Comparison of ENCODE assay signal across 17 cellular contexts in the genomic region with DNA sequence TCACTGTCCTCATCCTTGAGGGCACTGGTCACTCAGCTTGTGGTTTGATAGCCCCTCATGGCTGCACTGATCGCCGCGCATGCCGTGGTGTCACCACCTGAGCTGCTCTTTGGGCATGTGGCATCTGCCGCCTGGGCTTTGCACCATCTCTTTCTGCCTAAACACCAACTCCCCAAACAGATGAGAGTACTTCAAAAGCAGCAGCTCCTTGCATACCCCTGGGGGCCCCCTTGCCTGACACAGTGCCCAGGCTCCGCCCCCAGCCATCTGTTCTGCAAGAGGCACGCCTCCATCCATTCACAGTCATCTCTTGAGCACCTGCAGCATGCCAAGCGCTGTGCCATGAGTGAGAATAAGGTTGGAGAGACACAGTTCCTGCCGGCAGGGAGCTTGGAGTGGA.
DNase-seq lines count a peak whose midpoint lies in the region; ATAC-seq and TF ChIP-seq lines count a peak whose summit lies in the region.
"Had no signal": no experiment of that assay in that cellular context is flagged by ENCODE, and none has a peak within 500 bp of the region (broad histone marks: within the 10 kb centered on the region; RNA-seq: fewer than 3 reads in every experiment).

No MANE protein-coding gene starts in this region.

- H3K27ac ChIP-seq in BLaER1 treated with 17β-estradiol and CSF1 and Interleukin-3, amounts not matched to agents 10 nM and 100 nM, result no peak overlapping the region
- H3K27ac ChIP-seq in lower lobe of right lung, result no peak overlapping the region
- H3K27ac ChIP-seq: cardiac muscle cell, uterus had no signal

- intact Hi-C loops in lower lobe of right lung (cut with DNase I), result no loop called here

- DNase-seq in DMS53 (lab: John Stamatoyannopoulos, UW) (peak; percentile 50), NCI-H524 (lab: John Stamatoyannopoulos, UW) (peak; percentile 90 to 93), lower lobe of right lung (peak; percentile 36)
- DNase-seq in stimulated activated CD4-positive, alpha-beta T cell treated with anti-CD3 and anti-CD28 coated beads, Interleukin-1b, Interleukin-23, amount 100 ng/mL, for 48 hours, result no peak
- DNase-seq: activated CD8-positive, alpha-beta memory T cell treated with anti-CD3 and anti-CD28 coated beads, Interleukin-2, amount 50 U/mL, for 48 hours; HCEC 1CT; IMR-90; NCI-H526; stimulated activated CD4-positive, alpha-beta T cell treated with anti-CD3 and anti-CD28 coated beads, Interleukin-4, amount 100 ng/mL, for 4 hours had no signal

- no peaks in the 10 kb centered on the region for H3K9me3 ChIP-seq in BLaER1 treated with 17β-estradiol and CSF1 and Interleukin-3, amounts not matched to agents 10 nM and 100 nM (replicated peaks in 1 of 11)
- no peaks in the 10 kb centered on the region for H3K9me3 ChIP-seq in lower lobe of right lung
- H3K9me3 ChIP-seq: uterus had no signal

- H3K9ac ChIP-seq in BLaER1 treated with 17β-estradiol and CSF1 and Interleukin-3, amounts not matched to agents 10 nM and 100 nM, result no peak overlapping the region

- no peak for TF ChIP-seq CTCF in lower lobe of right lung (IDR thresholded peaks at IDR 0.05)

- no peaks in the 10 kb centered on the region for H3K27me3 ChIP-seq in BLaER1 treated with 17β-estradiol and CSF1 and Interleukin-3, amounts not matched to agents 10 nM and 100 nM
- H3K27me3 ChIP-seq in lower lobe of right lung (ENCODE audit: low read depth), result peaks cover 16% of the 10 kb centered on the region
- H3K27me3 ChIP-seq: uterus had no signal

- no peak overlapping the region for H3K4me3 ChIP-seq in BLaER1 treated with 17β-estradiol and CSF1 and Interleukin-3, amounts not matched to agents 10 nM and 100 nM
- no peak overlapping the region for H3K4me3 ChIP-seq in lower lobe of right lung
- H3K4me3 ChIP-seq: cardiac muscle cell, GM12878, lung, uterus had no signal

- peak overlapping the region in 8 of 11 experiments; percentile 30 to 73 (median 56); a peak in 15 of 22 replicates for H3K4me2 ChIP-seq in BLaER1 treated with 17β-estradiol and CSF1 and Interleukin-3, amounts not matched to agents 10 nM and 100 nM

- peaks cover 0 to 52% (median 0%) of the 10 kb centered on the region in 11 experiments; a peak in 4 of 22 replicates for H4K20me1 ChIP-seq in BLaER1 treated with 17β-estradiol and CSF1 and Interleukin-3, amounts not matched to agents 10 nM and 100 nM

- H3K4me1 ChIP-seq in BLaER1 treated with 17β-estradiol and CSF1 and Interleukin-3, amounts not matched to agents 10 nM and 100 nM, result peaks cover 13 to 53% (median 36%) of the 10 kb centered on the region in 10 experiments; a peak in 19 of 20 replicates
- no peaks in the 10 kb centered on the region for H3K4me1 ChIP-seq in lower lobe of right lung
- H3K4me1 ChIP-seq: uterus had no signal

- H3K36me3 ChIP-seq in BLaER1 treated with 17β-estradiol and CSF1 and Interleukin-3, amounts not matched to agents 10 nM and 100 nM, result no peaks in the 10 kb centered on the region
- H3K36me3 ChIP-seq in lower lobe of right lung, result no peaks in the 10 kb centered on the region
- H3K36me3 ChIP-seq: cardiac muscle cell, uterus had no signal

- ATAC-seq in lower lobe of right lung, result no peak
- no peak for ATAC-seq in HG03025 (IDR thresholded peaks at IDR 0.05; ENCODE audit: low FRiP score, unreplicated experiment)
- no peak for ATAC-seq in HG03175 (IDR thresholded peaks at IDR 0.05; ENCODE audit: unreplicated experiment)
- ATAC-seq: GM12878, Panc1 had no signal
